1 cellular context compared by ENCODE assay signal in genomic region chr9:83965350-83966208, GRCh38.
TF ChIP-seq lines count a peak whose summit lies in the region.

No MANE protein-coding gene starts in this region.

TF ChIP-seq in IMR-90, 13 proteins besides CTCF, POLR2A, EP300 and RAD21:
- TF ChIP-seq USF2 (IDR thresholded peaks at IDR 0.05; ENCODE audit: low read depth, low read length), result no peak
- no peak for TF ChIP-seq SMC3 (IDR thresholded peaks at IDR 0.05; ENCODE audit: low read depth, low read length)
TF ChIP-seq in IMR-90: peak in this region for 0.
